In genomic region chr6:2477723-2478122, GRCh38 we compare ENCODE assay signal across 14 cellular contexts.
"Had no signal": no experiment of that assay in that cellular context is flagged by ENCODE, and none has a peak within 500 bp of the region (broad histone marks: within the 10 kb centered on the region; RNA-seq: fewer than 3 reads in every experiment).

No MANE protein-coding gene starts in this region.

- H3K36me3 ChIP-seq: cardiac muscle cell, colonic mucosa, lower lobe of right lung, stomach, uterus had no signal

- H3K27me3 ChIP-seq: cardiac muscle cell, colonic mucosa, stomach, uterus had no signal

- H3K27ac ChIP-seq: colonic mucosa, lower lobe of right lung, skin epidermis, stomach, uterus had no signal

- H3K9me3 ChIP-seq: colonic mucosa, uterus had no signal

- H3K4me3 ChIP-seq: cardiac muscle cell, colonic mucosa, lower lobe of right lung, skin epidermis, stomach, uterus had no signal

- ATAC-seq: lower lobe of right lung; natural killer cell treated with Interleukin-12 subunit alpha and Interleukin-12 subunit beta and Interleukin-15 and Interleukin-18, amount 100 ng/mL, for 72 hours had no signal

- DNase-seq: activated CD4-positive, alpha-beta T cell treated with anti-CD3 and anti-CD28 coated beads, Interleukin-2, amount 50 U/mL, for 48 hours; activated CD4-positive, CD25-positive, alpha-beta regulatory T cell treated with anti-CD3 and anti-CD28 coated beads, Interleukin-2, amount 50 U/mL, for 72 hours; activated gamma-delta T cell treated with Interleukin-2 at 50 U/mL for 16 hours; activated naive CD8-positive, alpha-beta T cell treated with anti-CD3 and anti-CD28 coated beads for 36 hours; activated T-cell treated with anti-CD3 and anti-CD28 coated beads, Interleukin-2, amount 50 U/mL, for 48 hours; anterior cingulate cortex; colonic mucosa; foreskin melanocyte; lower lobe of right lung; stomach; uterus had no signal

- H3K4me1 ChIP-seq: colonic mucosa, lower lobe of right lung, uterus had no signal
